Comparison of ENCODE assay signal across 10 cellular contexts in genomic region chr12:64627781-64628180, GRCh38. TPM values are rescaled to one million over a fixed set of nuclear protein-coding genes. Genes with fewer than 3 reads are reported as not detected.
DNase-seq lines count a peak whose midpoint lies in the region; ATAC-seq lines count a peak whose summit lies in the region.
"Had no signal": no experiment of that assay in that cellular context is flagged by ENCODE, and none has a peak within 500 bp of the region (broad histone marks: within the 10 kb centered on the region; RNA-seq: fewer than 3 reads in every experiment).

No MANE protein-coding gene starts in this region.

- peaks cover 41% of the 10 kb centered on the region for H3K36me3 Mint-ChIP-seq in activated CD4-positive, alpha-beta T cell treated with anti-CD3 and anti-CD28 coated beads, Interleukin-2, amount 10 ng/mL, durations not matched to agents 24 days and 14 days (ENCODE audit: low read depth)

- H3K9me3 ChIP-seq in right cardiac atrium (ENCODE audit: control insufficient read depth, low read length) (no peaks in the 10 kb centered on the region), subcutaneous abdominal adipose tissue (ENCODE audit: control insufficient read depth in 5 of 5, low read length in 5 of 5) (no peaks in the 10 kb centered on the region)

- H3K27ac ChIP-seq in right cardiac atrium (ENCODE audit: low read length), result no peak overlapping the region
- H3K27ac ChIP-seq in subcutaneous abdominal adipose tissue (ENCODE audit: low read depth, low read length), result peak overlapping the region; percentile 80

- no peaks in the 10 kb centered on the region for H3K27me3 Mint-ChIP-seq in activated CD4-positive, alpha-beta T cell treated with anti-CD3 and anti-CD28 coated beads, Interleukin-2, amount 10 ng/mL, durations not matched to agents 24 days and 14 days

- intact Hi-C loops in activated CD4-positive, alpha-beta T cell treated with anti-CD3 and anti-CD28 coated beads, Interleukin-2, amount 10 ng/mL, durations not matched to agents 24 days and 14 days (cut with micrococcal nuclease), result no loop called here
- intact Hi-C loops in right cardiac atrium (cut with DNase I), result no loop called here

- no peak overlapping the region for H3K4me3 ChIP-seq in right cardiac atrium (ENCODE audit: low read length)
- no peak overlapping the region for H3K4me3 ChIP-seq in subcutaneous abdominal adipose tissue (ENCODE audit: low read depth in 1 of 5, low read length in 5 of 5)

- ATAC-seq in right cardiac atrium, result peak; percentile 57 to 59

- DNase-seq in activated CD4-positive, alpha-beta T cell treated with anti-CD3 and anti-CD28 coated beads, Interleukin-2, amount 10 ng/mL, durations not matched to agents 24 days and 14 days, result no peak
- DNase-seq in activated CD4-positive, alpha-beta T cell treated with anti-CD3 and anti-CD28 coated beads, Interleukin-2, amount 50 U/mL, for 48 hours, result no peak
- DNase-seq in astrocyte of the hippocampus (ENCODE audit: low read depth, low spot score) (peak; percentile 65), right cardiac atrium (no peak), NCI-H2227 (lab: John Stamatoyannopoulos, UW; ENCODE audit: unreplicated experiment) (no peak), NCI-H2081 (lab: John Stamatoyannopoulos, UW) (no peak)
- no peak for DNase-seq in effector CD8-positive, alpha-beta T cell (lab: John Stamatoyannopoulos, UW)
- DNase-seq: activated gamma-delta T cell, NCI-H345 had no signal

- H3K4me1 ChIP-seq in right cardiac atrium (ENCODE audit: control insufficient read depth, insufficient read depth, low read length) (peaks cover 14% of the 10 kb centered on the region), subcutaneous abdominal adipose tissue (ENCODE audit: control insufficient read depth in 5 of 5, insufficient read depth in 5 of 5, low read length in 5 of 5) (peaks cover 4 to 34% (median 31%) of the 10 kb centered on the region in 5 donors)

- peaks cover 9% of the 10 kb centered on the region for H3K9me3 Mint-ChIP-seq in activated CD4-positive, alpha-beta T cell treated with anti-CD3 and anti-CD28 coated beads, Interleukin-2, amount 10 ng/mL, durations not matched to agents 24 days and 14 days

- peaks cover 53% of the 10 kb centered on the region for H3K4me1 Mint-ChIP-seq in activated CD4-positive, alpha-beta T cell treated with anti-CD3 and anti-CD28 coated beads, Interleukin-2, amount 10 ng/mL, durations not matched to agents 24 days and 14 days

- H3K27me3 ChIP-seq in right cardiac atrium (ENCODE audit: control insufficient read depth, insufficient read depth) (no peaks in the 10 kb centered on the region), subcutaneous abdominal adipose tissue (ENCODE audit: control insufficient read depth in 5 of 5, insufficient read depth in 4 of 5, low read length in 5 of 5) (no peaks in the 10 kb centered on the region)

- peak overlapping the region; percentile 17 for H3K27ac Mint-ChIP-seq in activated CD4-positive, alpha-beta T cell treated with anti-CD3 and anti-CD28 coated beads, Interleukin-2, amount 10 ng/mL, durations not matched to agents 24 days and 14 days

- H3K4me3 Mint-ChIP-seq in activated CD4-positive, alpha-beta T cell treated with anti-CD3 and anti-CD28 coated beads, Interleukin-2, amount 10 ng/mL, durations not matched to agents 24 days and 14 days, result no peak overlapping the region

- peaks cover 0 to 4% (median 0%) of the 10 kb centered on the region in 5 donors for H3K36me3 ChIP-seq in subcutaneous abdominal adipose tissue (ENCODE audit: control insufficient read depth in 5 of 5, insufficient read depth in 5 of 5, low read length in 5 of 5)

- no peak overlapping the region for H3K9ac ChIP-seq in subcutaneous abdominal adipose tissue (ENCODE audit: low read length in 5 of 5)

RNA-seq across cellular contexts. Expression of gene RASSF3, which starts 17.5 kb away (rescaled TPM):
- 40.8 and 43.1 TPM in 2 replicates for total RNA-seq in activated CD4-positive, alpha-beta T cell treated with anti-CD3 and anti-CD28 coated beads, Interleukin-2, amount 10 ng/mL, durations not matched to agents 24 days and 14 days
- total RNA-seq in right cardiac atrium, result 100 to 1,000 TPM; 111 to 154 (median 122) TPM
- 44.6 TPM for polyA plus RNA-seq in right cardiac atrium
